In the genomic region with DNA sequence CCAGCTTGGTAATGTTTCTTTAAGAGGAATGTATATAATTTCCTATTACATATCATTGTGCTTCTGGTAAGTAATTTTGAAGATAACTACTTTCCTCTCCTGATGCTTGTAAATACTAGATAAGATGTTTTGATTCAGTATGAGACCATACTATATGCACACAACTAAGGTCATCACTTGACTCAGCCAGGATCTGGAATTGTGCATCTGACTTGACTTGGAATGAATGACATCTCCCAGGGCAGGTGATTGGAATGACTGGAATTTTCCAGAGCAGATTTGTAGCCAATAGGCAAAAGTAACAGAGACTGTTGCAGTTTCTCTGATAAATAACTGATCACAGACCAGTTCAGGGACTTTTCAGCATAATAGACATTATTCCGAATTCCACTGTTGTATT, we compare ENCODE assay signal across 17 cellular contexts. TPM values are rescaled to one million over a fixed set of nuclear protein-coding genes. Genes with fewer than 3 reads are reported as not detected.
A peak's percentile ranks its signal among the peaks of the same experiment; 100 is the strongest.
DNase-seq lines count a peak whose midpoint lies in the region; ATAC-seq, FAIRE-seq and TF ChIP-seq lines count a peak whose summit lies in the region.
"Had no signal": no experiment of that assay in that cellular context is flagged by ENCODE, and none has a peak within 500 bp of the region (broad histone marks: within the 10 kb centered on the region; RNA-seq: fewer than 3 reads in every experiment).

No MANE protein-coding gene starts in this region.

- no peaks in the 10 kb centered on the region for H3K9me2 ChIP-seq in SK-N-SH

- no TSS peak for BruUV-seq in A673 (replicated peaks; lab: Mats Ljungman, UMichigan)

- intact Hi-C loops in A673 (cut with micrococcal nuclease; ENCODE audit: unreplicated experiment): no loop called here

- CTCF ChIA-PET in SK-N-SH (lab: Yijun Ruan, JAX) (no interaction called here), A673 (lab: Charles Lee) (no interaction called here)

- H3K27ac ChIP-seq in SK-N-SH (ENCODE audit: low read depth in 2 of 2, low read length in 1 of 2) (peak overlapping the region; percentile 75 to 83; a peak in 3 of 4 replicates), foreskin keratinocyte (no peak overlapping the region), A673 (ENCODE audit: low read depth, low read length, poor library complexity, severe bottlenecking) (no peak overlapping the region)
- H3K27ac ChIP-seq: esophagus muscularis mucosa, vagina had no signal

- peak; percentile 23 for FAIRE-seq in H54 (lab: Jason Lieb, UNC)

- no peak overlapping the region for H3K9ac ChIP-seq in SK-N-SH

- H2AFZ ChIP-seq in SK-N-SH (ENCODE audit: low read depth): no peak overlapping the region

- DNase-seq in H54 (ENCODE audit: insufficient read length, low spot score): no peak
- no peak for DNase-seq in SK-N-SH
- DNase-seq in foreskin keratinocyte: peak; percentile 40 to 69
- DNase-seq in retinal pigment epithelial cell (ENCODE audit: low read depth): peak; percentile 43
- no peak for DNase-seq in activated naive CD4-positive, alpha-beta T cell (lab: John Stamatoyannopoulos, UW)
- no peak for DNase-seq in activated T-cell treated with anti-CD3 and anti-CD28 coated beads, Interleukin-2, amount 50 U/mL, for 1 hour
- DNase-seq in HUDEP-2 (lab: John Stamatoyannopoulos, UW; ENCODE audit: unreplicated experiment in 76 of 76): no peak
- DNase-seq in A673 (ENCODE audit: low spot score): no peak
- DNase-seq: activated CD8-positive, alpha-beta memory T cell treated with anti-CD3 and anti-CD28 coated beads, Interleukin-2, amount 50 U/mL, for 4 hours; GF-D8; stimulated activated CD4-positive, alpha-beta T cell treated with anti-CD3 and anti-CD28 coated beads, Interleukin-4, amount 100 ng/mL, for 4 hours; stimulated activated naive CD4-positive, alpha-beta T cell had no signal

- H3K4me3 ChIP-seq in SK-N-SH (ENCODE audit: low read depth in 2 of 2, low read length in 1 of 2) (no peak overlapping the region), retinal pigment epithelial cell (ENCODE audit: low read length) (no peak overlapping the region), A673 (ENCODE audit: low read depth, low read length, poor library complexity, severe bottlenecking) (no peak overlapping the region)
- H3K4me3 ChIP-seq: esophagus muscularis mucosa, vagina had no signal

- POLR2A ChIA-PET in SK-N-SH (lab: Yijun Ruan, JAX): no interaction called here
- POLR2A ChIA-PET in A673 (lab: Charles Lee; ENCODE audit: low non-redundant PET): no interaction called here

- no peaks in the 10 kb centered on the region for H3K79me2 ChIP-seq in SK-N-SH (ENCODE audit: insufficient read depth)

- H3K9me3 ChIP-seq in SK-N-SH (no peaks in the 10 kb centered on the region), A673 (ENCODE audit: low read depth, low read length, poor library complexity, severe bottlenecking) (no peaks in the 10 kb centered on the region)
- H3K9me3 ChIP-seq: esophagus muscularis mucosa, vagina had no signal

- 86% methylated on average over 1 of the region's 1 CpG for WGBS in SK-N-SH (ENCODE audit: low lambda C conversion rate)

- H3K36me3 ChIP-seq in SK-N-SH (replicated peaks in 1 of 2; ENCODE audit: control insufficient read depth in 1 of 2, insufficient read depth in 2 of 2, low read length in 1 of 2): no peaks in the 10 kb centered on the region
- H3K36me3 ChIP-seq in A673 (ENCODE audit: insufficient read depth, low read length, poor library complexity, severe bottlenecking): no peaks in the 10 kb centered on the region
- H3K36me3 ChIP-seq: esophagus muscularis mucosa, vagina had no signal

- H3K4me1 ChIP-seq in SK-N-SH (ENCODE audit: control insufficient read depth in 1 of 2, insufficient read depth in 2 of 2, low read depth in 1 of 2, low read length in 1 of 2): peaks cover 5 to 20% of the 10 kb centered on the region in 2 experiments; a peak in 2 of 4 replicates
- H3K4me1 ChIP-seq in foreskin keratinocyte: peaks cover 24% of the 10 kb centered on the region
- peaks cover 6% of the 10 kb centered on the region for H3K4me1 ChIP-seq in A673 (ENCODE audit: insufficient read depth, low read length, poor library complexity, severe bottlenecking)

- peaks cover 20% of the 10 kb centered on the region for H3F3A ChIP-seq in SK-N-SH (replicated peaks; ENCODE audit: insufficient read depth)

- TF ChIP-seq EP300 in SK-N-SH (IDR thresholded peaks at IDR 0.05; ENCODE audit: borderline replicate concordance in 1 of 2, low read depth in 1 of 2, low read length in 1 of 2): no peak

- no peak for TF ChIP-seq RAD21 in SK-N-SH (IDR thresholded peaks at IDR 0.05; ENCODE audit: low read length)

- H3K4me2 ChIP-seq in SK-N-SH: 0 out of 2 replicates have a peak overlapping the region, but pooled peaks have one; percentile 46

- no peaks in the 10 kb centered on the region for H3K27me3 ChIP-seq in SK-N-SH (ENCODE audit: insufficient read depth)
- H3K27me3 ChIP-seq in foreskin keratinocyte: no peaks in the 10 kb centered on the region
- no peaks in the 10 kb centered on the region for H3K27me3 ChIP-seq in A673 (replicated peaks; ENCODE audit: insufficient read depth, low read depth, low read length, poor library complexity)
- H3K27me3 ChIP-seq: esophagus muscularis mucosa, vagina had no signal

- TF ChIP-seq CTCF in SK-N-SH (IDR thresholded peaks at IDR 0.05) (no peak), foreskin keratinocyte (conservative IDR thresholded peaks at IDR 0.05) (no peak), retinal pigment epithelial cell (conservative IDR thresholded peaks at IDR 0.05; ENCODE audit: low read depth, low read length) (no peak), A673 (conservative IDR thresholded peaks at IDR 0.05; ENCODE audit: low read depth, low read length) (no peak)

- TF ChIP-seq POLR2A in H54 (IDR thresholded peaks at IDR 0.05; ENCODE audit: low read depth, low read length): no peak

- no peaks in the 10 kb centered on the region for H4K20me1 ChIP-seq in SK-N-SH (ENCODE audit: insufficient read depth)

- no peak for ATAC-seq in foreskin keratinocyte

TF ChIP-seq in SK-N-SH, 30 proteins besides CTCF, POLR2A, EP300 and RAD21:
- TF ChIP-seq, protein P1, sequence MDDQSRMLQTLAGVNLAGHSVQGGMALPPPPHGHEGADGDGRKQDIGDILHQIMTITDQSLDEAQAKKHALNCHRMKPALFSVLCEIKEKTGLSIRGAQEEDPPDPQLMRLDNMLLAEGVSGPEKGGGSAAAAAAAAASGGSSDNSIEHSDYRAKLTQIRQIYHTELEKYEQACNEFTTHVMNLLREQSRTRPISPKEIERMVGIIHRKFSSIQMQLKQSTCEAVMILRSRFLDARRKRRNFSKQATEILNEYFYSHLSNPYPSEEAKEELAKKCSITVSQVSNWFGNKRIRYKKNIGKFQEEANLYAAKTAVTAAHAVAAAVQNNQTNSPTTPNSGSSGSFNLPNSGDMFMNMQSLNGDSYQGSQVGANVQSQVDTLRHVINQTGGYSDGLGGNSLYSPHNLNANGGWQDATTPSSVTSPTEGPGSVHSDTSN (IDR thresholded peaks at IDR 0.05): peak; percentile 45
- no peak for TF ChIP-seq RCOR1 (IDR thresholded peaks at IDR 0.05; ENCODE audit: low read length)
- TF ChIP-seq, protein P2, sequence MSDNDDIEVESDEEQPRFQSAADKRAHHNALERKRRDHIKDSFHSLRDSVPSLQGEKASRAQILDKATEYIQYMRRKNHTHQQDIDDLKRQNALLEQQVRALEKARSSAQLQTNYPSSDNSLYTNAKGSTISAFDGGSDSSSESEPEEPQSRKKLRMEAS (IDR thresholded peaks at IDR 0.05; ENCODE audit: low read depth): no peak
- no peak for TF ChIP-seq RXRA (IDR thresholded peaks at IDR 0.05; ENCODE audit: borderline replicate concordance, low read depth)
- peak; percentile 49 for TF ChIP-seq TCF12 (IDR thresholded peaks at IDR 0.05)
TF ChIP-seq in SK-N-SH: peak in this region for 2.

RNA-seq across cellular contexts. Expression of a gene that starts 11.1 kb away (rescaled TPM):
- polyA plus RNA-seq in SK-N-SH (2012; rRNA removed) (0.48 and 0.75 TPM in 2 replicates), foreskin keratinocyte (0.03 and 0.06 TPM in 2 replicates)
- polyA plus RNA-seq in SK-N-SH (2012; cell fraction: cytosol; rRNA removed): 0.53 and 0.60 TPM in 2 replicates
- 0.49 and 0.86 TPM in 2 replicates for polyA plus RNA-seq in SK-N-SH (2012; cell fraction: nucleus; rRNA removed)
- total RNA-seq in foreskin keratinocyte (0.03 and 0.04 TPM in 2 replicates), A673 (2021) (0.50 and 0.69 TPM in 2 replicates)
- total RNA-seq: H4, progenitor cell of endocrine pancreas, vagina had no signal
- polyA plus RNA-seq: CD14-positive monocyte had no signal

RNA-seq across cellular contexts. Expression of a gene that starts 50.6 kb away (rescaled TPM):
- 5.4 and 8.1 TPM in 2 replicates for polyA plus RNA-seq in SK-N-SH (2012; rRNA removed)
- polyA plus RNA-seq in SK-N-SH (2012; cell fraction: cytosol; rRNA removed): 8.7 and 10.3 TPM in 2 replicates
- 5.3 and 6.6 TPM in 2 replicates for polyA plus RNA-seq in SK-N-SH (2012; cell fraction: nucleus; rRNA removed)
- total RNA-seq in foreskin keratinocyte: 14.4 and 15.4 TPM in 2 replicates
- polyA plus RNA-seq in foreskin keratinocyte: 11.3 and 15.9 TPM in 2 replicates
- total RNA-seq in A673 (2021): 39.4 and 41.8 TPM in 2 replicates

Comparison
In these comparisons a context has a peak if more than half of its experiments do, and no peak if none do; other contexts are left out.
1. DNase-seq: peak in foreskin keratinocyte (2 of 2) and retinal pigment epithelial cell (single experiment); none in H54 (single experiment), SK-N-SH (single experiment), activated naive CD4-positive, alpha-beta T cell (0 of 4), activated T-cell treated with anti-CD3 and anti-CD28 coated beads, Interleukin-2, amount 50 U/mL, for 1 hour (single experiment), HUDEP-2 (0 of 76) and A673 (single experiment).
2. H3K27ac ChIP-seq: peak in SK-N-SH (2 of 2); none in foreskin keratinocyte (single experiment) and A673 (single experiment).